In genomic region chr5:148384389-148384756, GRCh38 we compare ENCODE assay signal across 8 cellular contexts. TPM values are rescaled to one million over a fixed set of nuclear protein-coding genes. Genes with fewer than 3 reads are reported as not detected.
A peak's percentile ranks its signal among the peaks of the same experiment; 100 is the strongest.
DNase-seq lines count a peak whose midpoint lies in the region; ATAC-seq and TF ChIP-seq lines count a peak whose summit lies in the region.

No MANE protein-coding gene starts in this region.

- POLR2A ChIA-PET in SK-N-SH (lab: Yijun Ruan, JAX): interaction anchor here (0.8 kb wide), 1 partner anchor 17 kb away, joined by 3 read pairs; no protein-coding TSS in a partner anchor

- WGBS in SK-N-SH (ENCODE audit: low lambda C conversion rate): 6% methylated on average over 7 of the region's 7 CpGs
- 3 to 5% methylated on average over 7 of the region's 7 CpGs for WGBS in esophagus, 2 donors

- no peak for TF ChIP-seq EP300 in SK-N-SH (IDR thresholded peaks at IDR 0.05; ENCODE audit: borderline replicate concordance in 1 of 2, low read depth in 1 of 2, low read length in 1 of 2)

- TF ChIP-seq RAD21 in SK-N-SH (IDR thresholded peaks at IDR 0.05; ENCODE audit: low read length): no peak

- H3K9ac ChIP-seq in SK-N-SH: peak overlapping the region; percentile 94

- no peaks in the 10 kb centered on the region for H3K9me2 ChIP-seq in SK-N-SH

- H3F3A ChIP-seq in SK-N-SH (replicated peaks; ENCODE audit: insufficient read depth): no peaks in the 10 kb centered on the region

- H3K4me3 Mint-ChIP-seq in neural crest cell: peak overlapping the region; percentile 91

- H3K9me3 Mint-ChIP-seq in neural crest cell: no peaks in the 10 kb centered on the region

- TF ChIP-seq CTCF in SK-N-SH (IDR thresholded peaks at IDR 0.05) (no peak), neural crest cell (conservative IDR thresholded peaks at IDR 0.05) (no peak)

- H2AFZ ChIP-seq in SK-N-SH (ENCODE audit: low read depth): peak overlapping the region; percentile 49; the same call in 1 of the 2 replicates

- H3K4me1 ChIP-seq in SK-N-SH (ENCODE audit: control insufficient read depth in 1 of 2, insufficient read depth in 2 of 2, low read depth in 1 of 2, low read length in 1 of 2) (peaks cover 8 to 19% of the 10 kb centered on the region in 2 experiments; a peak in 3 of 4 replicates), esophagus (ENCODE audit: control insufficient read depth in 2 of 2, insufficient read depth in 2 of 2, low read length in 1 of 2) (no peaks in the 10 kb centered on the region)

- H3K27me3 ChIP-seq in SK-N-SH (ENCODE audit: insufficient read depth) (no peaks in the 10 kb centered on the region), esophagus (ENCODE audit: control insufficient read depth in 1 of 2, insufficient read depth in 2 of 2, low read length in 2 of 2) (no peaks in the 10 kb centered on the region)

- peaks cover 34% of the 10 kb centered on the region for H3K4me1 Mint-ChIP-seq in neural crest cell

- peak overlapping the region; percentile 82 for H3K27ac ChIP-seq in SK-N-SH (ENCODE audit: low read depth in 2 of 2, low read length in 1 of 2)
- peak overlapping the region; percentile 88 to 98 for H3K27ac ChIP-seq in esophagus (ENCODE audit: low read depth in 2 of 2, low read length in 1 of 2)

- DNase-seq in SK-N-SH (peak; percentile 14), neural crest cell (ENCODE audit: low read depth, low spot score) (no peak), NOMO-1 (lab: John Stamatoyannopoulos, UW; ENCODE audit: unreplicated experiment in 2 of 2) (no peak), epidermal melanocyte (ENCODE audit: insufficient read length, low spot score) (no peak), HuH-7 (ENCODE audit: low spot score) (no peak)

- no peak for TF ChIP-seq POLR2A in GM18505 (IDR thresholded peaks at IDR 0.05; ENCODE audit: borderline replicate concordance, extremely low read depth, insufficient read depth, insufficient read length)

- peak overlapping the region; percentile 87 to 95 for H3K4me3 ChIP-seq in SK-N-SH (ENCODE audit: low read depth in 2 of 2, low read length in 1 of 2)
- peak overlapping the region; percentile 92 to 97 for H3K4me3 ChIP-seq in esophagus (ENCODE audit: low read depth in 1 of 2, low read length in 2 of 2)

- peak overlapping the region; percentile 84 for H3K4me2 ChIP-seq in SK-N-SH

- CTCF ChIA-PET in SK-N-SH (lab: Yijun Ruan, JAX): interaction anchor here (0.7 to 1.6 kb wide), 3 partner anchors 10 to 347 kb away, joined by 3 to 9 read pairs (median 3); no protein-coding TSS in a partner anchor

- H3K9me3 ChIP-seq in SK-N-SH (no peaks in the 10 kb centered on the region), esophagus (ENCODE audit: control insufficient read depth in 2 of 2, insufficient read depth in 1 of 2, low read depth in 1 of 2, low read length in 1 of 2) (no peaks in the 10 kb centered on the region)

- H3K79me2 ChIP-seq in SK-N-SH (ENCODE audit: insufficient read depth): peaks cover 56% of the 10 kb centered on the region

- H4K20me1 ChIP-seq in SK-N-SH (ENCODE audit: insufficient read depth): peaks cover 26% of the 10 kb centered on the region

- peak overlapping the region; percentile 95 for H3K27ac Mint-ChIP-seq in neural crest cell (ENCODE audit: unreplicated experiment)

- H3K36me3 Mint-ChIP-seq in neural crest cell (ENCODE audit: low read depth): no peaks in the 10 kb centered on the region

- ATAC-seq in GM18505 (IDR thresholded peaks at IDR 0.05; ENCODE audit: unreplicated experiment): peak; percentile 17
- ATAC-seq in HG02588 (IDR thresholded peaks at IDR 0.05; ENCODE audit: unreplicated experiment): peak; percentile 14

- H3K36me3 ChIP-seq in SK-N-SH (replicated peaks in 1 of 2; ENCODE audit: control insufficient read depth in 1 of 2, insufficient read depth in 2 of 2, low read length in 1 of 2) (peaks cover 9 to 17% of the 10 kb centered on the region in 2 experiments), esophagus (ENCODE audit: control insufficient read depth in 2 of 2, insufficient read depth in 2 of 2, low read length in 1 of 2) (no peaks in the 10 kb centered on the region)

- H3K27me3 Mint-ChIP-seq in neural crest cell (ENCODE audit: low read depth): no peaks in the 10 kb centered on the region

TF ChIP-seq in SK-N-SH, 30 proteins besides CTCF, POLR2A, EP300 and RAD21:
- TF ChIP-seq MEF2A (IDR thresholded peaks at IDR 0.05; ENCODE audit: borderline replicate concordance, low read depth): no peak
- TF ChIP-seq SIN3A (IDR thresholded peaks at IDR 0.05; ENCODE audit: borderline replicate concordance, low read depth, low read length): 0 out of 2 replicates have a peak, but pooled peaks have one; percentile 29

RNA-seq across cellular contexts. Expression of gene FBXO38, which starts 0.6 kb away (rescaled TPM):
- polyA plus RNA-seq in SK-N-SH (2012; rRNA removed) (15.3 and 15.5 TPM in 2 replicates), esophagus (10 to 100 TPM; 10.8 to 11.0 TPM)
- polyA plus RNA-seq in SK-N-SH (2012; cell fraction: cytosol; rRNA removed): 11.9 and 12.3 TPM in 2 replicates
- 21.9 and 46.5 TPM in 2 replicates for polyA plus RNA-seq in SK-N-SH (2012; cell fraction: nucleus; rRNA removed)
- total RNA-seq in neural crest cell: 41.0 and 43.8 TPM in 2 replicates

RNA-seq across cellular contexts. Expression of gene SPINK9, which starts 49.0 kb away (rescaled TPM):
- polyA plus RNA-seq in SK-N-SH (2012; rRNA removed): not detected in 2 replicates
- polyA plus RNA-seq in SK-N-SH (2012; cell fraction: cytosol; rRNA removed): not detected in 2 replicates
- not detected in 2 replicates for polyA plus RNA-seq in SK-N-SH (2012; cell fraction: nucleus; rRNA removed)
- polyA plus RNA-seq in esophagus: under 1 TPM in 1 of 2 donors, not detected in 1; 0.07 TPM
- total RNA-seq in neural crest cell: not detected in 2 replicates
